Comparison of ENCODE assay signal across 8 cellular contexts in genomic region chr14:92039073-92039719, GRCh38. TPM values are rescaled to one million over a fixed set of nuclear protein-coding genes. Genes with fewer than 3 reads are reported as not detected.
DNase-seq lines count a peak whose midpoint lies in the region; ATAC-seq and TF ChIP-seq lines count a peak whose summit lies in the region.

No MANE protein-coding gene starts in this region.

- H3K36me3 ChIP-seq in BJ (ENCODE audit: control insufficient read depth, insufficient read depth, low read length) (no peaks in the 10 kb centered on the region; the same call in 1 of the 2 replicates), adipocyte (ENCODE audit: control insufficient read depth, insufficient read depth, low read length, severe bottlenecking) (no peaks in the 10 kb centered on the region)

- peak overlapping the region; percentile 75 for H3K4me3 ChIP-seq in BJ (ENCODE audit: low read depth, low read length)
- H3K4me3 ChIP-seq in adipocyte (ENCODE audit: low read length): peak overlapping the region; percentile 95

- peaks cover 29% of the 10 kb centered on the region for H3K4me1 ChIP-seq in adipocyte (ENCODE audit: control insufficient read depth, insufficient read depth, low read length)

- peak overlapping the region; percentile 98 for H3K9ac ChIP-seq in adipocyte (ENCODE audit: low read length)

- peaks cover 1% of the 10 kb centered on the region for H3K36me3 Mint-ChIP-seq in progenitor cell of endocrine pancreas (ENCODE audit: insufficient read depth)

- peak; percentile 18 for DNase-seq in BJ (ENCODE audit: low read depth)
- peak; percentile 80 for DNase-seq in NCI-H69 (lab: John Stamatoyannopoulos, UW)
- DNase-seq in adipocyte (ENCODE audit: low read depth): no peak
- DNase-seq in left ventricle myocardium superior: peak; percentile 64
- peak; percentile 41 for DNase-seq in progenitor cell of endocrine pancreas (ENCODE audit: low spot score, unreplicated experiment)
- DNase-seq in retina: no peak

- H3K27ac Mint-ChIP-seq in progenitor cell of endocrine pancreas: peak overlapping the region; percentile 100

- H3K4me1 Mint-ChIP-seq in progenitor cell of endocrine pancreas (ENCODE audit: low read depth): peaks cover 22% of the 10 kb centered on the region

- H3K9me3 Mint-ChIP-seq in progenitor cell of endocrine pancreas (ENCODE audit: low read depth): no peaks in the 10 kb centered on the region

- no peaks in the 10 kb centered on the region for H3K27me3 Mint-ChIP-seq in progenitor cell of endocrine pancreas

- ATAC-seq in GM19035 (IDR thresholded peaks at IDR 0.05; ENCODE audit: unreplicated experiment) (peak; percentile 27), HG03354 (IDR thresholded peaks at IDR 0.05; ENCODE audit: poor library complexity, severe bottlenecking, unreplicated experiment) (peak; percentile 31), left ventricle myocardium superior (peak; percentile 48)

- H3K9me3 ChIP-seq in adipocyte (ENCODE audit: control insufficient read depth, low read length): no peaks in the 10 kb centered on the region

- CTCF ChIA-PET in BJ (lab: Yijun Ruan, JAX): interaction anchor here (0.6 to 1.5 kb wide), 2 partner anchors 37 to 67 kb away, joined by 3 to 6 read pairs; partner anchors contain the start of gene ATXN3

- POLR2A ChIA-PET in BJ (lab: Charles Lee): interaction anchor here (0.5 to 1.6 kb wide), 2 partner anchors 23 to 67 kb away, joined by 3 to 13 read pairs; partner anchors contain the start of gene ATXN3

- TF ChIP-seq CTCF in BJ (IDR thresholded peaks at IDR 0.05; ENCODE audit: insufficient read depth, low read depth, low read length): no peak
- no peak for TF ChIP-seq CTCF in progenitor cell of endocrine pancreas (IDR thresholded peaks at IDR 0.05; ENCODE audit: unreplicated experiment)

- H3K4me3 Mint-ChIP-seq in progenitor cell of endocrine pancreas (ENCODE audit: low read depth): peak overlapping the region; percentile 98

- H3K27me3 ChIP-seq in BJ (ENCODE audit: control insufficient read depth, insufficient read depth, low read length) (no peaks in the 10 kb centered on the region), adipocyte (replicated peaks; ENCODE audit: control insufficient read depth, insufficient read depth, low read length) (no peaks in the 10 kb centered on the region)

- intact Hi-C loops in left ventricle myocardium superior (cut with micrococcal nuclease): no loop called here

RNA-seq across cellular contexts. Expression of gene TRIP11, which starts 0.7 kb away (rescaled TPM):
- 14.7 and 20.2 TPM in 2 replicates for polyA plus RNA-seq in BJ (2011; rRNA removed)
- polyA minus RNA-seq in BJ (2011; rRNA and poly(A)+ RNA removed): 44.9 and 50.0 TPM in 2 replicates
- total RNA-seq in left ventricle myocardium superior (54.3 TPM), progenitor cell of endocrine pancreas (58.6 and 60.9 TPM in 2 replicates)

Comparison
In these comparisons a context has a peak if more than half of its experiments do, and no peak if none do; other contexts are left out.
1. DNase-seq: peak in BJ (single experiment), NCI-H69 (single experiment), left ventricle myocardium superior (single experiment) and progenitor cell of endocrine pancreas (single experiment); none in adipocyte (single experiment) and retina (single experiment).
2. Peak in every context shown above with its lines, with median percentiles within 50 percentile points of each other: ATAC-seq.